16 cellular contexts compared by ENCODE assay signal in genomic region chr7:51314041-51314440, GRCh38. TPM values are rescaled to one million over a fixed set of nuclear protein-coding genes. Genes with fewer than 3 reads are reported as not detected.
DNase-seq lines count a peak whose midpoint lies in the region; ATAC-seq, FAIRE-seq and TF ChIP-seq lines count a peak whose summit lies in the region.
"Had no signal": no experiment of that assay in that cellular context is flagged by ENCODE, and none has a peak within 500 bp of the region (broad histone marks: within the 10 kb centered on the region; RNA-seq: fewer than 3 reads in every experiment).

No MANE protein-coding gene starts in this region.

- peak overlapping the region; percentile 2; the same call in 1 of the 3 replicates for H3K4me3 Mint-ChIP-seq in GM23338
- H3K4me3 Mint-ChIP-seq: activated T-cell treated with anti-CD3 and anti-CD28 coated beads, Interleukin-2, amount 50 U/mL, for 72 hours; central memory CD8-positive, alpha-beta T cell; naive thymus-derived CD8-positive, alpha-beta T cell had no signal

- CTCF ChIA-PET in PC-3 (lab: Charles Lee): interaction anchor here (0.6 to 0.7 kb wide), 2 partner anchors 11 to 43 kb away, joined by 3 read pairs; no protein-coding TSS in a partner anchor

- H3F3A ChIP-seq in GM23338 (replicated peaks; ENCODE audit: low read depth) (peaks cover 10% of the 10 kb centered on the region), PC-3 (ENCODE audit: low read length, unreplicated experiment) (no peaks in the 10 kb centered on the region)

- H3K9me2 ChIP-seq in GM23338 (ENCODE audit: insufficient read depth) (no peaks in the 10 kb centered on the region), PC-3 (replicated peaks; ENCODE audit: low read length) (no peaks in the 10 kb centered on the region), hepatocyte (replicated peaks; ENCODE audit: insufficient read depth) (no peaks in the 10 kb centered on the region)

- BruUV-seq in PC-3 (replicated peaks; lab: Mats Ljungman, UMichigan): no TSS peak

- peaks cover 56% of the 10 kb centered on the region for H3K4me1 ChIP-seq in GM23338 (ENCODE audit: insufficient read depth)
- peaks cover 25% of the 10 kb centered on the region for H3K4me1 ChIP-seq in PC-3 (ENCODE audit: insufficient read depth, low read length)
- H3K4me1 ChIP-seq in hepatocyte (ENCODE audit: insufficient read depth): peaks cover 15% of the 10 kb centered on the region
- H3K4me1 ChIP-seq in gastrocnemius medialis: peaks cover 31 to 35% of the 10 kb centered on the region in 2 donors

- H3K36me3 ChIP-seq in GM23338 (ENCODE audit: insufficient read depth) (no peaks in the 10 kb centered on the region), PC-3 (ENCODE audit: low read depth, low read length) (no peaks in the 10 kb centered on the region), hepatocyte (replicated peaks; ENCODE audit: insufficient read depth, low read depth) (no peaks in the 10 kb centered on the region), gastrocnemius medialis (no peaks in the 10 kb centered on the region)

- no peak overlapping the region for H3K9ac ChIP-seq in PC-3 (ENCODE audit: low read length)

- H3K9me3 Mint-ChIP-seq in GM23338: no peaks in the 10 kb centered on the region; the same call in 2 of the 3 replicates
- H3K9me3 Mint-ChIP-seq: activated T-cell treated with anti-CD3 and anti-CD28 coated beads, Interleukin-2, amount 50 U/mL, for 72 hours; central memory CD8-positive, alpha-beta T cell; naive thymus-derived CD8-positive, alpha-beta T cell had no signal

- no peak for FAIRE-seq in GM19239 (lab: Jason Lieb, UNC)

- H2AFZ ChIP-seq in GM23338 (no peak overlapping the region), PC-3 (ENCODE audit: low read length) (no peak overlapping the region), hepatocyte (no peak overlapping the region)

- no peaks in the 10 kb centered on the region; the same call in 2 of the 3 replicates for H3K36me3 Mint-ChIP-seq in GM23338 (ENCODE audit: low read depth)

- peak overlapping the region; percentile 84 for H3K4me2 ChIP-seq in GM23338
- H3K4me2 ChIP-seq in PC-3 (ENCODE audit: low read length): peak overlapping the region; percentile 91
- H3K4me2 ChIP-seq in hepatocyte: peak overlapping the region; percentile 87

- peaks cover 28% of the 10 kb centered on the region for H4K20me1 ChIP-seq in GM23338 (replicated peaks; ENCODE audit: insufficient read depth)
- no peaks in the 10 kb centered on the region for H4K20me1 ChIP-seq in PC-3 (ENCODE audit: low read length)
- no peaks in the 10 kb centered on the region for H4K20me1 ChIP-seq in hepatocyte (ENCODE audit: insufficient read depth, poor library complexity, severe bottlenecking)

- POLR2A ChIA-PET in PC-3 (lab: Charles Lee; ENCODE audit: unreplicated experiment): no interaction called here

- peaks cover 67% of the 10 kb centered on the region for H3K4me1 Mint-ChIP-seq in GM23338
- H3K4me1 Mint-ChIP-seq: central memory CD8-positive, alpha-beta T cell had no signal

- H3K27ac ChIP-seq in GM23338 (ENCODE audit: low read depth): 0 out of 2 replicates have a peak overlapping the region, but pooled peaks have one; percentile 3
- H3K27ac ChIP-seq in PC-3 (ENCODE audit: low read length): no peak overlapping the region
- peak overlapping the region; percentile 95 for H3K27ac ChIP-seq in hepatocyte
- H3K27ac ChIP-seq in gastrocnemius medialis: peak overlapping the region; percentile 81 to 95 (median 92)

- TF ChIP-seq POLR2A in gastrocnemius medialis (IDR thresholded peaks at IDR 0.05): no peak

- no peak for DNase-seq in GM23338 (ENCODE audit: low spot score)
- peak; percentile 12 for DNase-seq in PC-3
- no peak for DNase-seq in hepatocyte (ENCODE audit: low spot score)
- DNase-seq in gastrocnemius medialis: no peak
- no peak for DNase-seq in activated naive CD4-positive, alpha-beta T cell (lab: John Stamatoyannopoulos, UW)
- no peak for DNase-seq in activated gamma-delta T cell treated with Interleukin-2 at 50 U/mL for 16 hours
- DNase-seq in GM19239 (ENCODE audit: insufficient read length, low spot score): no peak
- DNase-seq: activated T-cell treated with anti-CD3 and anti-CD28 coated beads, Interleukin-2, amount 50 U/mL, for 72 hours; foreskin fibroblast; naive thymus-derived CD8-positive, alpha-beta T cell; NCI-H187; NCI-H446 treated with DMSO at 0.1 percent for 48 hours; Peyer's patch had no signal

- peaks cover 64% of the 10 kb centered on the region for H3K79me2 ChIP-seq in GM23338 (replicated peaks; ENCODE audit: insufficient read depth)
- H3K79me2 ChIP-seq in PC-3 (ENCODE audit: low read length): peaks cover 48% of the 10 kb centered on the region
- peaks cover 53% of the 10 kb centered on the region for H3K79me2 ChIP-seq in hepatocyte

- no peaks in the 10 kb centered on the region for H3K9me3 ChIP-seq in PC-3 (ENCODE audit: low read length)
- no peaks in the 10 kb centered on the region for H3K9me3 ChIP-seq in hepatocyte (ENCODE audit: low read depth)
- H3K9me3 ChIP-seq in gastrocnemius medialis: no peaks in the 10 kb centered on the region
- H3K9me3 ChIP-seq: Peyer's patch had no signal

- peaks cover 24% of the 10 kb centered on the region for H3K27me3 ChIP-seq in GM23338 (ENCODE audit: insufficient read depth)
- H3K27me3 ChIP-seq in PC-3 (ENCODE audit: low read length): no peaks in the 10 kb centered on the region
- no peaks in the 10 kb centered on the region for H3K27me3 ChIP-seq in hepatocyte
- no peaks in the 10 kb centered on the region for H3K27me3 ChIP-seq in gastrocnemius medialis
- H3K27me3 ChIP-seq: Peyer's patch had no signal

- intact Hi-C loops in PC-3 (cut with micrococcal nuclease) (loop anchor here (2.0 kb wide), 1 partner anchor 37 kb away; no protein-coding TSS in a partner anchor), gastrocnemius medialis (cut with DNase I; ENCODE audit: low total_unique reads) (loop anchor here (2.0 to 10.0 kb wide), 3 partner anchors 35 to 809 kb away; no protein-coding TSS in a partner anchor)

- ATAC-seq in GM23338 (no peak), PC-3 (no peak), gastrocnemius medialis (no peak), HG02852 (IDR thresholded peaks at IDR 0.05; ENCODE audit: unreplicated experiment) (no peak)
- ATAC-seq: activated T-cell treated with anti-CD3 and anti-CD28 coated beads, Interleukin-2, amount 50 U/mL, for 72 hours; naive thymus-derived CD8-positive, alpha-beta T cell had no signal

- in situ Hi-C loops in gastrocnemius medialis (cut with MboI; ENCODE audit: low sequenced_read_pairs in 4 of 4): no loop called here

- WGBS in hepatocyte (ENCODE audit: low lambda C conversion rate, missing lambda C conversion rate): 42% methylated on average over 4 of the region's 4 CpGs

- peaks cover 37% of the 10 kb centered on the region for H3K27me3 Mint-ChIP-seq in GM23338 (ENCODE audit: insufficient read depth, low read depth, poor library complexity)

- H3K4me3 ChIP-seq in GM23338 (peak overlapping the region; percentile 74), PC-3 (ENCODE audit: low read length) (peak overlapping the region; percentile 80; the same call in 1 of the 2 replicates), hepatocyte (no peak overlapping the region), gastrocnemius medialis (peak overlapping the region in 1 of 4 donors; percentile 9)
- H3K4me3 ChIP-seq: lung had no signal

- H3K27ac Mint-ChIP-seq in GM23338: no peak overlapping the region
- H3K27ac Mint-ChIP-seq: activated T-cell treated with anti-CD3 and anti-CD28 coated beads, Interleukin-2, amount 50 U/mL, for 72 hours; naive thymus-derived CD8-positive, alpha-beta T cell had no signal

- TF ChIP-seq CTCF in GM23338 (conservative IDR thresholded peaks at IDR 0.05; ENCODE audit: low read depth in 2 of 2) (no peak), PC-3 (conservative IDR thresholded peaks at IDR 0.05; ENCODE audit: low read depth, low read length) (no peak), hepatocyte (IDR thresholded peaks at IDR 0.05; ENCODE audit: poor library complexity) (no peak), gastrocnemius medialis (IDR thresholded peaks at IDR 0.05 in 4 of 5, conservative IDR thresholded peaks at IDR 0.05 in 1 of 5) (no peak)

TF ChIP-seq in GM23338, 12 proteins besides CTCF, POLR2A, EP300 and RAD21:
- TF ChIP-seq JUNB (IDR thresholded peaks at IDR 0.05; ENCODE audit: unreplicated experiment) (no peak), POLR2AphosphoS5 (IDR thresholded peaks at IDR 0.05; ENCODE audit: low read depth) (no peak), NANOG (IDR thresholded peaks at IDR 0.05; ENCODE audit: borderline replicate concordance) (no peak), CREB1 (CRISPR knock-in tag; IDR thresholded peaks at IDR 0.05; ENCODE audit: low read depth) (no peak), STAT1 (IDR thresholded peaks at IDR 0.05; ENCODE audit: unreplicated experiment) (no peak), EZH2 (IDR thresholded peaks at IDR 0.05; ENCODE audit: low read depth, unreplicated experiment) (no peak)

RNA-seq across cellular contexts. Expression of gene COBL, which starts 2.6 kb away (rescaled TPM):
- total RNA-seq in GM23338 (2014; rRNA removed; shearing (Covaris generic)): 40.2 and 51.9 TPM in 2 replicates
- polyA plus RNA-seq in GM23338 (2016; fragmentation: Nextera tagmentation; extraction: Ambion mirVana) (16.1 and 18.3 TPM in 2 replicates), hepatocyte (7.8 and 8.6 TPM in 2 replicates)
- total RNA-seq in PC-3 (2014; rRNA removed) (8.6 and 8.8 TPM in 2 replicates), hepatocyte (17.9 and 20.5 TPM in 2 replicates), gastrocnemius medialis (100 to 1,000 TPM in 2 of 4 donors, 10 to 100 TPM in 2; 82.1 to 170 (median 124) TPM)
- total RNA-seq: activated T-cell treated with anti-CD3 and anti-CD28 coated beads, Interleukin-2, amount 50 U/mL, for 72 hours; naive thymus-derived CD8-positive, alpha-beta T cell had no signal
- polyA plus RNA-seq: naive thymus-derived CD8-positive, alpha-beta T cell had no signal
